ENCODE assay signal across 1 cellular context in the genomic region with DNA sequence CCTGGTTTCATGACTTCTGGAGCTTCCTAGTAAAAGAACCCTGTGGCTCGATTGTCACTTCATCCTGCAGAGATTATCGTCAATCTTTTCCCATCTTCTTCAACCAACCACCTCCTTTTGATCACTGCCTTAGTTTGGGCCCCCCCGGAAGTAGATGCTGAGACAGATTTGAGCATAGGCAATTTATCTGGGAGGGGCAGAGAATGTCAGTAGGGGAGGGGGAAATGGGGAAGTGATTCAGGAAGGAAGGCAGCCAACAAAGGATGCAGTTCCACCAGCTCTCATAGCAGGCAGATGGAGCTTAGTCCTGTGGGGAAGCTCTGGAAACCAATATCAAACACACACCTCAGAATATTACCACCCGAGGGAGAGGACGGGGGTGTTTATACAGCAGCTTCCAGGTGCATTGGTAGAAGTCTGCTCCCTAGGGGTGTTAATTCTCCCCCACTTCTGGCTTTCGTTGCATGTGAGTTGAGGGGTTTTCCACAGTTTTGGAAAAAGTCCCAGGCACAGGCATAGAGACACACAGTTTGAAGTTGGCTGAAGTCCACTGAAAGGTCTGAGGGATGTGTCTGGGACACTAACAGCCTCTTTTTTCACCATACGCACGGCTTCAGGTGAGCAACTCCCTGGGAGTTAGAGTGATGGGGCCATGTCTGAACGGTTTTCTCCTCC.
TF ChIP-seq lines count a peak whose summit lies in the region.

No MANE protein-coding gene starts in this region.

TF ChIP-seq in K562, 482 proteins besides CTCF, POLR2A, EP300 and RAD21 (continued from another document):
- TF ChIP-seq, protein P1, sequence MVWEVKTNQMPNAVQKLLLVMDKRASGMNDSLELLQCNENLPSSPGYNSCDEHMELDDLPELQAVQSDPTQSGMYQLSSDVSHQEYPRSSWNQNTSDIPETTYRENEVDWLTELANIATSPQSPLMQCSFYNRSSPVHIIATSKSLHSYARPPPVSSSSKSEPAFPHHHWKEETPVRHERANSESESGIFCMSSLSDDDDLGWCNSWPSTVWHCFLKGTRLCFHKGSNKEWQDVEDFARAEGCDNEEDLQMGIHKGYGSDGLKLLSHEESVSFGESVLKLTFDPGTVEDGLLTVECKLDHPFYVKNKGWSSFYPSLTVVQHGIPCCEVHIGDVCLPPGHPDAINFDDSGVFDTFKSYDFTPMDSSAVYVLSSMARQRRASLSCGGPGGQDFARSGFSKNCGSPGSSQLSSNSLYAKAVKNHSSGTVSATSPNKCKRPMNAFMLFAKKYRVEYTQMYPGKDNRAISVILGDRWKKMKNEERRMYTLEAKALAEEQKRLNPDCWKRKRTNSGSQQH (CRISPR knock-in tag; IDR thresholded peaks at IDR 0.05) = no peak
- no peak for TF ChIP-seq HNRNPL (IDR thresholded peaks at IDR 0.05; ENCODE audit: low read depth, low read length)
- TF ChIP-seq CTBP1 (IDR thresholded peaks at IDR 0.05; ENCODE audit: borderline replicate concordance) = 0 out of 2 replicates have a peak, but pooled peaks have one; percentile 31
- no peak for TF ChIP-seq NRF1 (conservative IDR thresholded peaks at IDR 0.05 in 1 of 2, IDR thresholded peaks at IDR 0.05 in 1 of 2)
- no peak for TF ChIP-seq JUND (IDR thresholded peaks at IDR 0.05; ENCODE audit: borderline replicate concordance, low read depth, low read length)
- no peak for TF ChIP-seq JUND (tag; IDR thresholded peaks at IDR 0.05; ENCODE audit: borderline replicate concordance, low read depth, low read length)
- TF ChIP-seq, protein P2, sequence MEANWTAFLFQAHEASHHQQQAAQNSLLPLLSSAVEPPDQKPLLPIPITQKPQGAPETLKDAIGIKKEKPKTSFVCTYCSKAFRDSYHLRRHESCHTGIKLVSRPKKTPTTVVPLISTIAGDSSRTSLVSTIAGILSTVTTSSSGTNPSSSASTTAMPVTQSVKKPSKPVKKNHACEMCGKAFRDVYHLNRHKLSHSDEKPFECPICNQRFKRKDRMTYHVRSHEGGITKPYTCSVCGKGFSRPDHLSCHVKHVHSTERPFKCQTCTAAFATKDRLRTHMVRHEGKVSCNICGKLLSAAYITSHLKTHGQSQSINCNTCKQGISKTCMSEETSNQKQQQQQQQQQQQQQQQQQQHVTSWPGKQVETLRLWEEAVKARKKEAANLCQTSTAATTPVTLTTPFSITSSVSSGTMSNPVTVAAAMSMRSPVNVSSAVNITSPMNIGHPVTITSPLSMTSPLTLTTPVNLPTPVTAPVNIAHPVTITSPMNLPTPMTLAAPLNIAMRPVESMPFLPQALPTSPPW (CRISPR knock-in tag; IDR thresholded peaks at IDR 0.05) = peak; percentile 63
- TF ChIP-seq FOXA1 (IDR thresholded peaks at IDR 0.05; ENCODE audit: borderline replicate concordance) = no peak
- TF ChIP-seq, protein P3, sequence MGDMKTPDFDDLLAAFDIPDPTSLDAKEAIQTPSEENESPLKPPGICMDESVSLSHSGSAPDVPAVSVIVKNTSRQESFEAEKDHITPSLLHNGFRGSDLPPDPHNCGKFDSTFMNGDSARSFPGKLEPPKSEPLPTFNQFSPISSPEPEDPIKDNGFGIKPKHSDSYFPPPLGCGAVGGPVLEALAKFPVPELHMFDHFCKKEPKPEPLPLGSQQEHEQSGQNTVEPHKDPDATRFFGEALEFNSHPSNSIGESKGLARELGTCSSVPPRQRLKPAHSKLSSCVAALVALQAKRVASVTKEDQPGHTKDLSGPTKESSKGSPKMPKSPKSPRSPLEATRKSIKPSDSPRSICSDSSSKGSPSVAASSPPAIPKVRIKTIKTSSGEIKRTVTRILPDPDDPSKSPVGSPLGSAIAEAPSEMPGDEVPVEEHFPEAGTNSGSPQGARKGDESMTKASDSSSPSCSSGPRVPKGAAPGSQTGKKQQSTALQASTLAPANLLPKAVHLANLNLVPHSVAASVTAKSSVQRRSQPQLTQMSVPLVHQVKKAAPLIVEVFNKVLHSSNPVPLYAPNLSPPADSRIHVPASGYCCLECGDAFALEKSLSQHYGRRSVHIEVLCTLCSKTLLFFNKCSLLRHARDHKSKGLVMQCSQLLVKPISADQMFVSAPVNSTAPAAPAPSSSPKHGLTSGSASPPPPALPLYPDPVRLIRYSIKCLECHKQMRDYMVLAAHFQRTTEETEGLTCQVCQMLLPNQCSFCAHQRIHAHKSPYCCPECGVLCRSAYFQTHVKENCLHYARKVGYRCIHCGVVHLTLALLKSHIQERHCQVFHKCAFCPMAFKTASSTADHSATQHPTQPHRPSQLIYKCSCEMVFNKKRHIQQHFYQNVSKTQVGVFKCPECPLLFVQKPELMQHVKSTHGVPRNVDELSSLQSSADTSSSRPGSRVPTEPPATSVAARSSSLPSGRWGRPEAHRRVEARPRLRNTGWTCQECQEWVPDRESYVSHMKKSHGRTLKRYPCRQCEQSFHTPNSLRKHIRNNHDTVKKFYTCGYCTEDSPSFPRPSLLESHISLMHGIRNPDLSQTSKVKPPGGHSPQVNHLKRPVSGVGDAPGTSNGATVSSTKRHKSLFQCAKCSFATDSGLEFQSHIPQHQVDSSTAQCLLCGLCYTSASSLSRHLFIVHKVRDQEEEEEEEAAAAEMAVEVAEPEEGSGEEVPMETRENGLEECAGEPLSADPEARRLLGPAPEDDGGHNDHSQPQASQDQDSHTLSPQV (IDR thresholded peaks at IDR 0.05) = no peak
- TF ChIP-seq SPI1 (IDR thresholded peaks at IDR 0.05; ENCODE audit: borderline replicate concordance, low read depth, low read length) = peak; percentile 91
- TF ChIP-seq KHSRP (IDR thresholded peaks at IDR 0.05) = no peak
- no peak for TF ChIP-seq ZNF253 (CRISPR knock-in tag; conservative IDR thresholded peaks at IDR 0.05)
- TF ChIP-seq BACH1 (tag; IDR thresholded peaks at IDR 0.05) = no peak
- TF ChIP-seq ZSCAN32 (CRISPR knock-in tag; IDR thresholded peaks at IDR 0.05) = no peak
- TF ChIP-seq ARID2 (IDR thresholded peaks at IDR 0.05) = no peak
- no peak for TF ChIP-seq PHF21A (IDR thresholded peaks at IDR 0.05; ENCODE audit: borderline replicate concordance, low read depth)
- no peak for TF ChIP-seq SREBF2 (CRISPR knock-in tag; IDR thresholded peaks at IDR 0.05)
- no peak for TF ChIP-seq MEF2A (IDR thresholded peaks at IDR 0.05; ENCODE audit: control insufficient read depth, low read depth, low read length)
- no peak for TF ChIP-seq ZNF717 (CRISPR knock-in tag; IDR thresholded peaks at IDR 0.05)
- TF ChIP-seq NBN (IDR thresholded peaks at IDR 0.05; ENCODE audit: low read depth) = no peak
